ENCODE assay signal across 12 cellular contexts in the genomic region with DNA sequence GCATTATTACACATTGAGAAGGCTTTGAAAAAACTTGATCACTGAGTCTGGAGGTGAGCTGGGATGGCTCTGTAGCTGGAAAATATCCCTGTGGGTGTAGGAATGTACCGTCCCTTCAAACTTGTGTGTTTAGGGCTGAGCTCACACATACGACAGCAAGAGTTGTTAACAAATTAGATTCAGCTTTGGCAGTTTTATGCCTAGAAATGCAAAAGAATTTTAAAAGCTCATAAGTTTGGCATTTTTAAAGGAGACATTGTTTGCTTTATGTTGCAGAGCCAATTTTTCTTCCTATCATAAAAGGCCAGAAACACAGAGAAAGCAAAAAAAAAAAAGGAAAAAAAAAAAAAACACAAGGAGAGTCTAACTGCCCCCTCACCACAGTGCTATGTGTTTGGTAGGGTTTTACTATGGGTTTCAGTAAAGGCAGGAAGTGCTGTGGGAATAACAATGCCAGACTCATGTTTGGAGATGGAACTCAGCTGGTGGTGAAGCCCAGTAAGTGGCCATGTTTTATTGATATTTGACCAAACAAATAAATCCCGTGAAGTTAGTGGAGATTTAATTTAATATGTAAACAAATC.
DNase-seq lines count a peak whose midpoint lies in the region; ATAC-seq, FAIRE-seq and TF ChIP-seq lines count a peak whose summit lies in the region.
"Had no signal": no experiment of that assay in that cellular context is flagged by ENCODE, and none has a peak within 500 bp of the region (broad histone marks: within the 10 kb centered on the region; RNA-seq: fewer than 3 reads in every experiment).

No MANE protein-coding gene starts in this region.

- no peak for FAIRE-seq in GM12892 (lab: Jason Lieb, UNC)

- TF ChIP-seq CTCF in AG09309 (IDR thresholded peaks at IDR 0.05; ENCODE audit: control insufficient read depth, insufficient read depth, low read depth, low read length, missing control alignments): no peak

- no peak overlapping the region for H3K27ac ChIP-seq in mesenchymal stem cell (ENCODE audit: low read length, poor library complexity, severe bottlenecking)
- H3K27ac ChIP-seq: KMS-11, neutrophil had no signal

- no peak overlapping the region for H2BK120ac ChIP-seq in mesenchymal stem cell (ENCODE audit: low read depth, low read length)

- H3K4me3 Mint-ChIP-seq in activated naive CD8-positive, alpha-beta T cell: peak overlapping the region; percentile 95

- no peak overlapping the region for H3K9ac ChIP-seq in mesenchymal stem cell (ENCODE audit: low read length)
- H3K9ac ChIP-seq: KMS-11 had no signal

- H3K14ac ChIP-seq in mesenchymal stem cell (ENCODE audit: low read length in 2 of 2): no peak overlapping the region

- H3K79me1 ChIP-seq in mesenchymal stem cell (replicated peaks; ENCODE audit: low read length, poor library complexity, severe bottlenecking): no peaks in the 10 kb centered on the region

- no peak overlapping the region for H2AK5ac ChIP-seq in mesenchymal stem cell (ENCODE audit: low read length, severe bottlenecking)

- no peak overlapping the region for H3K4me3 ChIP-seq in AG09309 (ENCODE audit: control insufficient read depth, low read depth, low read length)
- H3K4me3 ChIP-seq in mesenchymal stem cell (ENCODE audit: insufficient read depth in 1 of 2, low read depth in 1 of 2, low read length in 2 of 2): no peak overlapping the region

- 35% methylated on average over 2 of the region's 3 CpGs for WGBS in mesenchymal stem cell

- H3K36me3 ChIP-seq in mesenchymal stem cell (ENCODE audit: control insufficient read depth in 1 of 2, insufficient read depth in 2 of 2, low read depth in 1 of 2, low read length in 2 of 2): no peaks in the 10 kb centered on the region
- H3K36me3 ChIP-seq: neutrophil had no signal

- H3K27ac Mint-ChIP-seq in activated naive CD8-positive, alpha-beta T cell: peak overlapping the region; percentile 100

- no peak overlapping the region for H4K91ac ChIP-seq in mesenchymal stem cell (ENCODE audit: low read length)

- H3K4me1 ChIP-seq in mesenchymal stem cell (ENCODE audit: control insufficient read depth, insufficient read depth, low read depth, low read length): no peaks in the 10 kb centered on the region

- no peak overlapping the region for H3K4me2 ChIP-seq in mesenchymal stem cell (ENCODE audit: low read length, poor library complexity, severe bottlenecking)
- H3K4me2 ChIP-seq: KMS-11 had no signal

- no peak overlapping the region for H2AFZ ChIP-seq in mesenchymal stem cell (ENCODE audit: low read depth, low read length)

- H3K23ac ChIP-seq in mesenchymal stem cell (ENCODE audit: low read length in 2 of 2): no peak overlapping the region

- H3K18ac ChIP-seq in mesenchymal stem cell (ENCODE audit: low read depth in 1 of 2, low read length in 2 of 2): no peak overlapping the region

- H3K9me3 ChIP-seq in mesenchymal stem cell (ENCODE audit: control insufficient read depth, low read length): no peaks in the 10 kb centered on the region
- H3K9me3 ChIP-seq: neutrophil had no signal

- intact Hi-C loops in head of caudate nucleus (cut with DNase I) (no loop called here), left ventricle myocardium superior (cut with micrococcal nuclease) (no loop called here)

- DNase-seq in AG09309 (ENCODE audit: low read depth) (peak; percentile 59), GM12892 (ENCODE audit: insufficient read length) (no peak), mesenchymal stem cell (peak; percentile 71), head of caudate nucleus (no peak), NCI-H82 treated with DMSO at 0.1 percent for 48 hours (lab: John Stamatoyannopoulos, UW; ENCODE audit: unreplicated experiment) (no peak), SW 1271 (lab: John Stamatoyannopoulos, UW) (no peak), left ventricle myocardium superior (no peak)
- DNase-seq: DMS 273 treated with DMSO at 0.1 percent for 48 hours, NCI-H524 treated with DMSO at 0.1 percent for 48 hours had no signal

- H3K4me1 Mint-ChIP-seq in activated naive CD8-positive, alpha-beta T cell (ENCODE audit: low read depth): peaks cover 68% of the 10 kb centered on the region

- H4K8ac ChIP-seq in mesenchymal stem cell (ENCODE audit: low read length): peak overlapping the region; percentile 10

- ATAC-seq in left ventricle myocardium superior: no peak

- H3K27me3 Mint-ChIP-seq in activated naive CD8-positive, alpha-beta T cell: no peaks in the 10 kb centered on the region

- H3K4ac ChIP-seq in mesenchymal stem cell (ENCODE audit: low read depth in 1 of 2, low read length in 2 of 2): no peak overlapping the region

- no peak overlapping the region for H2BK15ac ChIP-seq in mesenchymal stem cell (ENCODE audit: low read depth, poor library complexity, severe bottlenecking)

- no peaks in the 10 kb centered on the region for H3K9me3 Mint-ChIP-seq in activated naive CD8-positive, alpha-beta T cell (ENCODE audit: low read depth)

- TF ChIP-seq POLR2A in GM12892 (IDR thresholded peaks at IDR 0.05; ENCODE audit: low read depth, low read length): peak; percentile 14; the same call in 1 of the 2 replicates

- H2BK12ac ChIP-seq in mesenchymal stem cell (ENCODE audit: low read length in 2 of 2): no peak overlapping the region

- H2BK5ac ChIP-seq in mesenchymal stem cell (ENCODE audit: low read depth, low read length, poor library complexity, severe bottlenecking): no peak overlapping the region

- H3K36me3 Mint-ChIP-seq in activated naive CD8-positive, alpha-beta T cell: peaks cover 48% of the 10 kb centered on the region

- H3K27me3 ChIP-seq in mesenchymal stem cell (ENCODE audit: control insufficient read depth in 1 of 2, insufficient read depth in 1 of 2, low read length in 2 of 2): peaks cover 0 to 25% of the 10 kb centered on the region in 2 experiments
- H3K27me3 ChIP-seq: neutrophil had no signal

Comparison
In these comparisons a context has a peak if more than half of its experiments do, and no peak if none do; other contexts are left out.
1. DNase-seq: peak in AG09309 (single experiment) and mesenchymal stem cell (single experiment); none in GM12892 (single experiment), head of caudate nucleus (0 of 42), NCI-H82 treated with DMSO at 0.1 percent for 48 hours (single experiment), SW 1271 (0 of 2) and left ventricle myocardium superior (single experiment).